25 cellular contexts compared by ENCODE assay signal in genomic region chr11:2072551-2073261, GRCh38.
A peak's percentile ranks its signal among the peaks of the same experiment; 100 is the strongest.
DNase-seq lines count a peak whose midpoint lies in the region; ATAC-seq and TF ChIP-seq lines count a peak whose summit lies in the region.
"Had no signal": no experiment of that assay in that cellular context is flagged by ENCODE, and none has a peak within 500 bp of the region (broad histone marks: within the 10 kb centered on the region; RNA-seq: fewer than 3 reads in every experiment).

No MANE protein-coding gene starts in this region.

- intact Hi-C loops in mucosa of descending colon (cut with DNase I, micrococcal nuclease): no loop called here

- no peak overlapping the region for H3K27ac Mint-ChIP-seq in WTC11
- H3K27ac Mint-ChIP-seq: activated CD4-positive, alpha-beta T cell treated with anti-CD3 and anti-CD28 coated beads, Interleukin-2, amount 10 ng/mL, durations not matched to agents 24 days and 14 days; memory B cell; T-helper 1 cell treated with Interleukin-12 subunit alpha and Interleukin-12 subunit beta and Interleukin-4 antibody, amounts not matched to agents 30 μg/mL and 1 μg/mL, for 36 hours; type B pancreatic cell had no signal

- peaks cover 20% of the 10 kb centered on the region for H3K27me3 Mint-ChIP-seq in WTC11 (ENCODE audit: low read depth)
- H3K27me3 Mint-ChIP-seq: type B pancreatic cell had no signal

- CTCF ChIA-PET in WTC11 (lab: Charles Lee): interaction anchor here (1.1 kb wide), 1 partner anchor 33 kb away, joined by 3 read pairs; no protein-coding TSS in a partner anchor

- H3K36me3 Mint-ChIP-seq in WTC11: no peaks in the 10 kb centered on the region
- H3K36me3 Mint-ChIP-seq: memory B cell, type B pancreatic cell had no signal

- H3K9me3 ChIP-seq in mucosa of descending colon: no peaks in the 10 kb centered on the region

- POLR2A ChIA-PET in WTC11 (lab: Charles Lee): no interaction called here

- H3K4me1 Mint-ChIP-seq in WTC11: no peaks in the 10 kb centered on the region
- H3K4me1 Mint-ChIP-seq: central memory CD8-positive, alpha-beta T cell; memory B cell had no signal

- 0 out of 2 replicates have a peak, but pooled peaks cover 2% of the 10 kb centered on the region for H3K9me3 Mint-ChIP-seq in WTC11
- H3K9me3 Mint-ChIP-seq: activated CD4-positive, alpha-beta T cell treated with anti-CD3 and anti-CD28 coated beads, Interleukin-2, amount 10 ng/mL, durations not matched to agents 24 days and 14 days; central memory CD8-positive, alpha-beta T cell; memory B cell; T-helper 1 cell treated with Interleukin-12 subunit alpha and Interleukin-12 subunit beta and Interleukin-4 antibody, amounts not matched to agents 30 μg/mL and 1 μg/mL, for 36 hours; type B pancreatic cell had no signal

- TF ChIP-seq CTCF in WTC11 (IDR thresholded peaks at IDR 0.05): no peak
- no peak for TF ChIP-seq CTCF in mucosa of descending colon (IDR thresholded peaks at IDR 0.05)

- no peaks in the 10 kb centered on the region for H3K36me3 ChIP-seq in mucosa of descending colon (ENCODE audit: low read depth)
- H3K36me3 ChIP-seq: BLaER1, heart left ventricle had no signal

- ATAC-seq in WTC11: no peak
- no peak for ATAC-seq in GM19035 (IDR thresholded peaks at IDR 0.05; ENCODE audit: unreplicated experiment)
- ATAC-seq in mucosa of descending colon: no peak
- ATAC-seq: heart left ventricle, left colon had no signal

- no peak overlapping the region for H3K4me3 Mint-ChIP-seq in WTC11
- H3K4me3 Mint-ChIP-seq: activated CD4-positive, alpha-beta T cell treated with anti-CD3 and anti-CD28 coated beads, Interleukin-2, amount 10 ng/mL, durations not matched to agents 24 days and 14 days; central memory CD8-positive, alpha-beta T cell; memory B cell; T-helper 1 cell treated with Interleukin-12 subunit alpha and Interleukin-12 subunit beta and Interleukin-4 antibody, amounts not matched to agents 30 μg/mL and 1 μg/mL, for 36 hours; type B pancreatic cell had no signal

- H3K4me3 ChIP-seq in mucosa of descending colon: no peak overlapping the region
- H3K4me3 ChIP-seq: BLaER1, heart left ventricle, SK-N-MC had no signal

- peak; percentile 57 for DNase-seq in activated effector memory CD4-positive, alpha-beta T cell treated with anti-CD3 and anti-CD28 coated beads, Interleukin-2, amount 50 U/mL, for 16 hours
- DNase-seq in activated effector memory CD4-positive, alpha-beta T cell treated with Interleukin-2 at 50 U/mL for 16 hours: no peak
- DNase-seq in WTC11 (ENCODE audit: low spot score) (no peak), iris pigment epithelial cell (ENCODE audit: low read depth) (peak; percentile 26), cerebellar cortex (ENCODE audit: low spot score) (no peak), NCI-H2227 treated with DMSO at 0.1 percent for 48 hours (lab: John Stamatoyannopoulos, UW) (no peak), mucosa of descending colon (no peak)
- DNase-seq: activated CD4-positive, alpha-beta T cell treated with anti-CD3 and anti-CD28 coated beads, Interleukin-2, amount 10 ng/mL, durations not matched to agents 24 days and 14 days; activated naive CD4-positive, alpha-beta T cell treated with anti-CD3 and anti-CD28 coated beads, Interleukin-2, amount 50 U/mL, for 16 hours; DMS79 treated with DMSO at 0.1 percent for 48 hours; left colon; NCI-H1105 treated with DMSO at 0.1 percent for 48 hours; NCI-H2029; occipital lobe; RPMI8226; small intestine; stimulated activated CD4-positive, alpha-beta T cell treated with anti-CD3 and anti-CD28 coated beads, Interleukin-2, amount 100 ng/mL, for 24 hours had no signal

- H3K4me1 ChIP-seq in mucosa of descending colon (ENCODE audit: low read depth): no peaks in the 10 kb centered on the region
- H3K4me1 ChIP-seq: heart left ventricle had no signal

TF ChIP-seq in WTC11, 78 proteins besides CTCF, POLR2A, EP300 and RAD21:
- TF ChIP-seq ZBTB21 (CRISPR knock-in tag; IDR thresholded peaks at IDR 0.05; ENCODE audit: borderline replicate concordance): no peak
- TF ChIP-seq GABPB1 (CRISPR knock-in tag; IDR thresholded peaks at IDR 0.05): peak; percentile 75

Comparison
In these comparisons a context has a peak if more than half of its experiments do, and no peak if none do; other contexts are left out.
1. DNase-seq: peak in activated effector memory CD4-positive, alpha-beta T cell treated with anti-CD3 and anti-CD28 coated beads, Interleukin-2, amount 50 U/mL, for 16 hours (single experiment) and iris pigment epithelial cell (single experiment); none in activated effector memory CD4-positive, alpha-beta T cell treated with Interleukin-2 at 50 U/mL for 16 hours (single experiment), WTC11 (single experiment), cerebellar cortex (single experiment), NCI-H2227 treated with DMSO at 0.1 percent for 48 hours (single experiment) and mucosa of descending colon (0 of 3).